Comparison of ENCODE assay signal across 8 cellular contexts in genomic region chr19:1618157-1619093, GRCh38. TPM values are rescaled to one million over a fixed set of nuclear protein-coding genes. Genes with fewer than 3 reads are reported as not detected.
DNase-seq lines count a peak whose midpoint lies in the region; ATAC-seq and TF ChIP-seq lines count a peak whose summit lies in the region.

No MANE protein-coding gene starts in this region.

- no peak overlapping the region for H3K27ac ChIP-seq in lower lobe of right lung

- H3K4me3 Mint-ChIP-seq in brain = no peak overlapping the region

- ATAC-seq in activated CD4-positive, CD25-positive, alpha-beta regulatory T cell treated with anti-CD3 and anti-CD28 coated beads, Interleukin-2, amount 50 U/mL, for 24 hours = peak; percentile 62 to 66
- peak; percentile 40 to 49 for ATAC-seq in lower lobe of right lung
- no peak for ATAC-seq in HG03432 (IDR thresholded peaks at IDR 0.05; ENCODE audit: unreplicated experiment)

- H3K9me3 Mint-ChIP-seq in brain = no peaks in the 10 kb centered on the region

- no peak for DNase-seq in activated CD4-positive, CD25-positive, alpha-beta regulatory T cell (lab: John Stamatoyannopoulos, UW)
- DNase-seq in NCI-H69 (lab: John Stamatoyannopoulos, UW) (peak; percentile 30), lower lobe of right lung (no peak), NCI-H226 (no peak), NCI-H187 treated with DMSO at 0.1 percent for 48 hours (lab: John Stamatoyannopoulos, UW) (no peak)

- H3K36me3 ChIP-seq in lower lobe of right lung = peaks cover 84% of the 10 kb centered on the region

- H3K27me3 Mint-ChIP-seq in brain = peaks cover 2% of the 10 kb centered on the region

- H3K36me3 Mint-ChIP-seq in brain = peaks cover 63% of the 10 kb centered on the region

- no peak overlapping the region for H3K4me3 ChIP-seq in lower lobe of right lung

- TF ChIP-seq CTCF in brain (conservative IDR thresholded peaks at IDR 0.05) (peak in 1 of 2 experiments; percentile 30), lower lobe of right lung (IDR thresholded peaks at IDR 0.05) (peak; percentile 15)

- no peaks in the 10 kb centered on the region for H3K9me3 ChIP-seq in lower lobe of right lung

- intact Hi-C loops in lower lobe of right lung (cut with DNase I) = no loop called here

- H3K4me1 ChIP-seq in lower lobe of right lung = no peaks in the 10 kb centered on the region

- H3K4me1 Mint-ChIP-seq in brain = no peaks in the 10 kb centered on the region

- peak overlapping the region in 3 of 5 experiments; percentile 67 to 75 (median 69) for H3K27ac Mint-ChIP-seq in brain

- no peaks in the 10 kb centered on the region for H3K27me3 ChIP-seq in lower lobe of right lung (ENCODE audit: low read depth)

RNA-seq across cellular contexts. Expression of gene UQCR11, which starts 13.2 kb away (rescaled TPM):
- polyA plus RNA-seq in brain (ENCODE audit: insufficient read depth, low read depth, low replicate concordance) = 240 TPM
- total RNA-seq in lower lobe of right lung = 164 TPM

RNA-seq across cellular contexts. Expression of gene MBD3, which starts 25.8 kb away (rescaled TPM):
- 142 TPM for polyA plus RNA-seq in brain (ENCODE audit: insufficient read depth, low read depth, low replicate concordance)
- total RNA-seq in lower lobe of right lung = 68.1 TPM

RNA-seq across cellular contexts. Expression of gene TCF3, which starts 34.0 kb away (rescaled TPM):
- 116 TPM for polyA plus RNA-seq in brain (ENCODE audit: insufficient read depth, low read depth, low replicate concordance)
- total RNA-seq in lower lobe of right lung = 44.5 TPM

RNA-seq across cellular contexts. Expression of gene MEX3D, which starts 50.3 kb away (rescaled TPM):
- 44.2 TPM for polyA plus RNA-seq in brain (ENCODE audit: insufficient read depth, low read depth, low replicate concordance)
- total RNA-seq in lower lobe of right lung = 18.5 TPM
